Comparison of ENCODE assay signal across 1 cellular context in the genomic region with DNA sequence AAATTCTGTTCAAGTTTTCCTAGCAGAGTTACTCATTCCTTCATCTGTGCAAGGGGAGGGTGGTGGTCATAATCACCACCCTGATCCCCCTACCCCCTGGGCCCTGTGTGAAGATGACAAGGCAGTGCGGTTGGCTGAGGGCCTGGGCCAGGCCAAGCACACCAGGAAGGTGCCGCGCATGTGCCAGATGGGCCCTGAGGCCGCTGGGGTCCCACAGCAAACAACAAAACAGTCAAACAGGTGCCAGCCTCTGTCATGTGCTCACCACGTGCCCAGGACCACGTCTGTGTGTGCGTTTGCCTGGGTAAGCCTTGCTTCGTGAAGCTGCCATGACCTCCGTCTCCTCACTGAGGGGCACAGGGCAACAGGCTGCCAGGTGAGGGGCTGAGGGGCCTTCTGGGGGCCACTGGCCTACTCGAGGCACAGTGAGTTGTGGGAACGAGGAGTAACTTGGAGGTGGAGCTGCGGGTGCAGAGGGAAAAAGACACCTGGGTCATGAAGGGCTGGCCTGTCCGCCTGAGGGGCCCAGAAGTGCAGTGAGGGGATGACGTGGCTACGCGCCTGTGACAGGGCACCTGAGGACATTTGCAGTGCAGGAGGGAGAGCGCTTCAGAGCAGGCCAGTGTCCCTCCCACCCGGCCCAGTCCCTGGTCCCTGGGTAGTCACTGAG.
TF ChIP-seq lines count a peak whose summit lies in the region.

No MANE protein-coding gene starts in this region.

TF ChIP-seq in H1, 55 proteins besides CTCF, POLR2A, EP300 and RAD21:
- TF ChIP-seq NANOG (IDR thresholded peaks at IDR 0.05; ENCODE audit: insufficient read depth, low read depth, low read length, poor library complexity, severe bottlenecking) (no peak), SP2 (IDR thresholded peaks at IDR 0.05; ENCODE audit: low read length) (no peak), CBX5 (IDR thresholded peaks at IDR 0.05; ENCODE audit: low read depth, low read length) (no peak), TAF1 (IDR thresholded peaks at IDR 0.05; ENCODE audit: low read depth, low read length) (no peak), RNF2 (IDR thresholded peaks at IDR 0.05; ENCODE audit: borderline replicate concordance, low read depth, low read length, missing control alignments, poor library complexity, severe bottlenecking) (no peak), RXRA (IDR thresholded peaks at IDR 0.05; ENCODE audit: insufficient read depth, low read depth, low read length) (no peak)
